In genomic region chr9:2723666-2724065, GRCh38 we compare ENCODE assay signal across 22 cellular contexts. TPM values are rescaled to one million over a fixed set of nuclear protein-coding genes. Genes with fewer than 3 reads are reported as not detected.
"Had no signal": no experiment of that assay in that cellular context is flagged by ENCODE, and none has a peak within 500 bp of the region (broad histone marks: within the 10 kb centered on the region; RNA-seq: fewer than 3 reads in every experiment).

No MANE protein-coding gene starts in this region.

- H3K27me3 ChIP-seq: breast epithelium, dorsolateral prefrontal cortex, esophagus muscularis mucosa, gastroesophageal sphincter, neutrophil, upper lobe of left lung had no signal

- H3K4me3 Mint-ChIP-seq: activated CD4-positive, alpha-beta memory T cell treated with anti-CD3 and anti-CD28 coated beads, Interleukin-2, amount 10 ng/mL, durations not matched to agents 7 days and 5 days; activated naive CD8-positive, alpha-beta T cell treated with anti-CD3 and anti-CD28 coated beads, Interleukin-2, amount 10 ng/mL, durations not matched to agents 7 days and 5 days; activated T-cell treated with anti-CD3 and anti-CD28 coated beads, Interleukin-2, amount 50 U/mL, for 72 hours had no signal

- H3K9me3 Mint-ChIP-seq: activated CD4-positive, alpha-beta memory T cell treated with anti-CD3 and anti-CD28 coated beads, Interleukin-2, amount 10 ng/mL, durations not matched to agents 7 days and 5 days had no signal

- H3K27ac ChIP-seq: breast epithelium, dorsolateral prefrontal cortex, esophagus muscularis mucosa, gastroesophageal sphincter, neutrophil, prostate gland, upper lobe of left lung, VCaP had no signal

- H3K27me3 Mint-ChIP-seq: activated CD4-positive, alpha-beta memory T cell treated with anti-CD3 and anti-CD28 coated beads, Interleukin-2, amount 10 ng/mL, durations not matched to agents 7 days and 5 days; activated naive CD8-positive, alpha-beta T cell treated with anti-CD3 and anti-CD28 coated beads, Interleukin-2, amount 10 ng/mL, durations not matched to agents 7 days and 5 days had no signal

- H3K36me3 ChIP-seq: breast epithelium, neutrophil, prostate gland, upper lobe of left lung had no signal

- H3K4me1 ChIP-seq: breast epithelium, prostate gland had no signal

- H3K4me3 ChIP-seq: breast epithelium, dorsolateral prefrontal cortex, esophagus muscularis mucosa, gastroesophageal sphincter, prostate gland, upper lobe of left lung had no signal

- H3K27ac Mint-ChIP-seq: activated CD4-positive, alpha-beta memory T cell treated with anti-CD3 and anti-CD28 coated beads, Interleukin-2, amount 10 ng/mL, durations not matched to agents 7 days and 5 days; activated naive CD8-positive, alpha-beta T cell treated with anti-CD3 and anti-CD28 coated beads, Interleukin-2, amount 10 ng/mL, durations not matched to agents 7 days and 5 days had no signal

- DNase-seq: activated CD4-positive, alpha-beta memory T cell treated with anti-CD3 and anti-CD28 coated beads, Interleukin-2, amount 10 ng/mL, durations not matched to agents 7 days and 5 days; activated CD8-positive, alpha-beta memory T cell treated with anti-CD3 and anti-CD28 coated beads, Interleukin-2, amount 50 U/mL, for 4 hours; activated gamma-delta T cell treated with Interleukin-2 at 50 U/mL for 16 hours; activated naive CD8-positive, alpha-beta T cell treated with anti-CD3 and anti-CD28 coated beads, Interleukin-2, amount 10 ng/mL, durations not matched to agents 7 days and 5 days; activated T-cell treated with anti-CD3 and anti-CD28 coated beads, Interleukin-2, amount 50 U/mL, for 72 hours; anterior cingulate cortex; dorsolateral prefrontal cortex; midbrain; stimulated activated CD4-positive, alpha-beta T cell treated with anti-CD3 and anti-CD28 coated beads, Interleukin-2, amount 100 ng/mL, for 24 hours; stimulated activated naive CD4-positive, alpha-beta T cell; substantia nigra; T-helper 1 cell; upper lobe of left lung had no signal

- H3K9me3 ChIP-seq: esophagus muscularis mucosa, gastroesophageal sphincter, neutrophil, prostate gland, upper lobe of left lung had no signal

- ATAC-seq: gastroesophageal sphincter, sciatic nerve had no signal

RNA-seq across cellular contexts. Expression of gene KCNV2, which starts 6.4 kb away (rescaled TPM):
- total RNA-seq: activated CD4-positive, alpha-beta memory T cell treated with anti-CD3 and anti-CD28 coated beads, Interleukin-2, amount 10 ng/mL, durations not matched to agents 7 days and 5 days; activated naive CD8-positive, alpha-beta T cell treated with anti-CD3 and anti-CD28 coated beads, Interleukin-2, amount 10 ng/mL, durations not matched to agents 7 days and 5 days; activated T-cell treated with anti-CD3 and anti-CD28 coated beads, Interleukin-2, amount 50 U/mL, for 72 hours; breast epithelium; esophagus muscularis mucosa; gastroesophageal sphincter; kidney epithelial cell; liver; sciatic nerve; upper lobe of left lung had no signal
